In the genomic region with DNA sequence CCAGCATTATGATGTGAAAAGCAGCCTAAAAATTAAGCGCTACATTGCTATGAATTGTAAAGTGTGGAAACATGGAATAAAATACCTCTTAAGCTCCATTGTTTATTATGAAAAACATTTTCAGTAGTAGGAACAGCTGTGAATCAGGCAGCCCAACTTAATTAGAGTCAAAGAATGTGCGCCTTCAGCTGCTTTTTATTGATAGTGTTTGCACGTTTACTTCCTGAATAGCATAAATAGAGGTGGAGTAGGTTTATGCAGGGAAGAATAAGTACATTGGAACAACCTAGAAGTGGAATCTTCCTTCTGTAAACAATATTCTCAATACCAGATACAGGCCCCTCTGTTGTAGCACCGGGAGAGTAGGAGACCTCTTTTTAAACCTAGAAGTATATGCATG, we compare ENCODE assay signal across 21 cellular contexts.
"Had no signal": no experiment of that assay in that cellular context is flagged by ENCODE, and none has a peak within 500 bp of the region (broad histone marks: within the 10 kb centered on the region; RNA-seq: fewer than 3 reads in every experiment).

No MANE protein-coding gene starts in this region.

- H3K27ac Mint-ChIP-seq: activated CD4-positive, alpha-beta memory T cell treated with anti-CD3 and anti-CD28 coated beads, Interleukin-2, amount 10 ng/mL, durations not matched to agents 7 days and 5 days; activated CD4-positive, alpha-beta T cell treated with anti-CD3 and anti-CD28 coated beads, Interleukin-2, amount 10 ng/mL, durations not matched to agents 7 days and 5 days; mesothelial cell of epicardium had no signal

- H3K36me3 Mint-ChIP-seq: activated naive CD4-positive, alpha-beta T cell treated with anti-CD3 and anti-CD28 coated beads, Interleukin-2, amount 50 U/mL, for 72 hours; mesothelial cell of epicardium had no signal

- H3K27me3 ChIP-seq: gastrocnemius medialis, hepatocyte, tibial nerve had no signal

- H3K9me3 Mint-ChIP-seq: activated CD4-positive, alpha-beta memory T cell treated with anti-CD3 and anti-CD28 coated beads, Interleukin-2, amount 10 ng/mL, durations not matched to agents 7 days and 5 days; activated CD4-positive, alpha-beta T cell treated with anti-CD3 and anti-CD28 coated beads, Interleukin-2, amount 10 ng/mL, durations not matched to agents 7 days and 5 days; activated naive CD4-positive, alpha-beta T cell treated with anti-CD3 and anti-CD28 coated beads, Interleukin-2, amount 50 U/mL, for 72 hours; activated T-cell treated with anti-CD3 and anti-CD28 coated beads, Interleukin-2, amount 50 U/mL, for 4 hours; central memory CD8-positive, alpha-beta T cell; mesothelial cell of epicardium; naive thymus-derived CD8-positive, alpha-beta T cell had no signal

- H3K27me3 Mint-ChIP-seq: activated CD4-positive, alpha-beta memory T cell treated with anti-CD3 and anti-CD28 coated beads, Interleukin-2, amount 10 ng/mL, durations not matched to agents 7 days and 5 days; activated CD4-positive, alpha-beta T cell treated with anti-CD3 and anti-CD28 coated beads, Interleukin-2, amount 10 ng/mL, durations not matched to agents 7 days and 5 days; central memory CD8-positive, alpha-beta T cell; naive thymus-derived CD8-positive, alpha-beta T cell had no signal

- DNase-seq: activated CD4-positive, alpha-beta memory T cell treated with anti-CD3 and anti-CD28 coated beads, Interleukin-2, amount 10 ng/mL, durations not matched to agents 7 days and 5 days; activated CD4-positive, alpha-beta T cell treated with anti-CD3 and anti-CD28 coated beads for 1 hour; activated CD4-positive, alpha-beta T cell treated with anti-CD3 and anti-CD28 coated beads, Interleukin-2, amount 10 ng/mL, durations not matched to agents 7 days and 5 days; activated CD8-positive, alpha-beta memory T cell treated with anti-CD3 and anti-CD28 coated beads, Interleukin-2, amount 50 U/mL, for 48 hours; activated naive CD4-positive, alpha-beta T cell; activated T-cell treated with anti-CD3 and anti-CD28 coated beads, Interleukin-2, amount 50 U/mL, for 4 hours; anterior cingulate cortex; effector CD8-positive, alpha-beta T cell; gastrocnemius medialis; kidney; naive thymus-derived CD8-positive, alpha-beta T cell; stimulated activated CD4-positive, alpha-beta T cell treated with anti-CD3 and anti-CD28 coated beads, Interleukin-4, amount 100 ng/mL, for 24 hours; stimulated activated naive CD4-positive, alpha-beta T cell; T-helper 2 cell had no signal

- H3K4me1 ChIP-seq: gastrocnemius medialis had no signal

- ATAC-seq: activated naive CD4-positive, alpha-beta T cell treated with anti-CD3 and anti-CD28 coated beads, Interleukin-2, amount 50 U/mL, for 72 hours; activated T-cell treated with anti-CD3 and anti-CD28 coated beads, Interleukin-2, amount 50 U/mL, for 4 hours; gastrocnemius medialis; naive thymus-derived CD8-positive, alpha-beta T cell; sciatic nerve had no signal

- H3K4me3 ChIP-seq: gastrocnemius medialis, hepatocyte, skin epidermis, tibial nerve had no signal

- H3K36me3 ChIP-seq: gastrocnemius medialis, tibial nerve had no signal

- H3K4me2 ChIP-seq: hepatocyte had no signal

- H3K4me3 Mint-ChIP-seq: activated CD4-positive, alpha-beta memory T cell treated with anti-CD3 and anti-CD28 coated beads, Interleukin-2, amount 10 ng/mL, durations not matched to agents 7 days and 5 days; activated CD4-positive, alpha-beta T cell treated with anti-CD3 and anti-CD28 coated beads, Interleukin-2, amount 10 ng/mL, durations not matched to agents 7 days and 5 days; activated T-cell treated with anti-CD3 and anti-CD28 coated beads, Interleukin-2, amount 50 U/mL, for 4 hours; central memory CD8-positive, alpha-beta T cell; mesothelial cell of epicardium; naive thymus-derived CD8-positive, alpha-beta T cell had no signal

- H3K27ac ChIP-seq: gastrocnemius medialis, hepatocyte had no signal

- H3K9me3 ChIP-seq: gastrocnemius medialis, tibial nerve had no signal

- H2AFZ ChIP-seq: hepatocyte had no signal
